ENCODE assay signal across 20 cellular contexts in genomic region chr6:133769463-133769862, GRCh38.
DNase-seq lines count a peak whose midpoint lies in the region; ATAC-seq and TF ChIP-seq lines count a peak whose summit lies in the region.
"Had no signal": no experiment of that assay in that cellular context is flagged by ENCODE, and none has a peak within 500 bp of the region (broad histone marks: within the 10 kb centered on the region; RNA-seq: fewer than 3 reads in every experiment).

No MANE protein-coding gene starts in this region.

- H4K8ac ChIP-seq in mesenchymal stem cell (ENCODE audit: low read length) = no peak overlapping the region

- H4K91ac ChIP-seq in mesenchymal stem cell (ENCODE audit: low read length) = no peak overlapping the region

- no peaks in the 10 kb centered on the region for H3K36me3 ChIP-seq in HEK293 (ENCODE audit: control insufficient read depth in 2 of 2, insufficient read depth in 1 of 2, low read length in 2 of 2)
- no peaks in the 10 kb centered on the region for H3K36me3 ChIP-seq in brain microvascular endothelial cell (replicated peaks)
- H3K36me3 ChIP-seq in mesenchymal stem cell (ENCODE audit: control insufficient read depth in 1 of 2, insufficient read depth in 2 of 2, low read depth in 1 of 2, low read length in 2 of 2) = no peaks in the 10 kb centered on the region
- H3K36me3 ChIP-seq in uterus = no peaks in the 10 kb centered on the region
- H3K36me3 ChIP-seq: esophagus squamous epithelium had no signal

- peak; percentile 50 for DNase-seq in brain microvascular endothelial cell
- DNase-seq in mesenchymal stem cell = peak; percentile 58
- no peak for DNase-seq in uterus
- no peak for DNase-seq in NCI-H69 (lab: John Stamatoyannopoulos, UW)
- no peak for DNase-seq in stimulated activated naive CD4-positive, alpha-beta T cell treated with Interleukin-2 at 50 U/mL for 16 hours (lab: John Stamatoyannopoulos, UW)
- DNase-seq: activated CD8-positive, alpha-beta T cell treated with anti-CD3 and anti-CD28 coated beads, Interleukin-2, amount 10 ng/mL, durations not matched to agents 7 days and 5 days; activated gamma-delta T cell treated with Interleukin-2 at 50 U/mL for 16 hours; Calu3; cortex of kidney; endodermal cell; esophagus squamous epithelium; kidney glomerular epithelial cell; MV-4-11; naive B cell; NCI-H1694 treated with DMSO at 0.1 percent for 48 hours; NCI-H526; small intestine; stimulated activated CD4-positive, alpha-beta T cell treated with anti-CD3 and anti-CD28 coated beads, Interleukin-2, amount 100 ng/mL, for 24 hours had no signal

- no peak overlapping the region for H3K4me3 ChIP-seq in HEK293 (ENCODE audit: low read depth, low read length)
- H3K4me3 ChIP-seq in brain microvascular endothelial cell (ENCODE audit: low read depth, low read length) = no peak overlapping the region
- H3K4me3 ChIP-seq in mesenchymal stem cell (ENCODE audit: insufficient read depth in 1 of 2, low read depth in 1 of 2, low read length in 2 of 2) = no peak overlapping the region
- H3K4me3 ChIP-seq in uterus = no peak overlapping the region
- H3K4me3 ChIP-seq: esophagus squamous epithelium had no signal

- no peak overlapping the region for H2BK5ac ChIP-seq in mesenchymal stem cell (ENCODE audit: low read depth, low read length, poor library complexity, severe bottlenecking)

- 7% methylated on average over 1 of the region's 1 CpG for WGBS in mesenchymal stem cell

- H3K27me3 ChIP-seq in brain microvascular endothelial cell (replicated peaks) = no peaks in the 10 kb centered on the region
- H3K27me3 ChIP-seq in mesenchymal stem cell (ENCODE audit: control insufficient read depth in 1 of 2, insufficient read depth in 1 of 2, low read length in 2 of 2) = no peaks in the 10 kb centered on the region
- H3K27me3 ChIP-seq in uterus = no peaks in the 10 kb centered on the region
- H3K27me3 ChIP-seq: esophagus squamous epithelium had no signal

- POLR2A ChIA-PET in HEK293 (lab: Yijun Ruan, JAX) = no interaction called here

- no peak overlapping the region for H2AFZ ChIP-seq in mesenchymal stem cell (ENCODE audit: low read depth, low read length)

- H3K4me1 ChIP-seq in HEK293 (ENCODE audit: control insufficient read depth, insufficient read depth, low read length) (peaks cover 9% of the 10 kb centered on the region), mesenchymal stem cell (ENCODE audit: control insufficient read depth, insufficient read depth, low read depth, low read length) (no peaks in the 10 kb centered on the region), uterus (no peaks in the 10 kb centered on the region)
- H3K4me1 ChIP-seq: esophagus squamous epithelium had no signal

- H3K79me1 ChIP-seq in mesenchymal stem cell (replicated peaks; ENCODE audit: low read length, poor library complexity, severe bottlenecking) = no peaks in the 10 kb centered on the region

- H3K14ac ChIP-seq in mesenchymal stem cell (ENCODE audit: low read length in 2 of 2) = no peak overlapping the region

- no peak overlapping the region for H2BK120ac ChIP-seq in mesenchymal stem cell (ENCODE audit: low read depth, low read length)

- no peak overlapping the region for H3K4me2 ChIP-seq in mesenchymal stem cell (ENCODE audit: low read length, poor library complexity, severe bottlenecking)

- H3K27ac ChIP-seq in HEK293 (ENCODE audit: extremely low read depth, low read depth, low read length) (no peak overlapping the region), brain microvascular endothelial cell (no peak overlapping the region), mesenchymal stem cell (ENCODE audit: low read length, poor library complexity, severe bottlenecking) (no peak overlapping the region), uterus (peak overlapping the region; percentile 65 to 72)
- H3K27ac ChIP-seq: esophagus squamous epithelium had no signal

- no peak overlapping the region for H3K4ac ChIP-seq in mesenchymal stem cell (ENCODE audit: low read depth in 1 of 2, low read length in 2 of 2)

- no peak overlapping the region for H2BK12ac ChIP-seq in mesenchymal stem cell (ENCODE audit: low read length in 2 of 2)

- intact Hi-C loops in uterus (cut with DNase I; ENCODE audit: low total_unique reads) = no loop called here

- no peak overlapping the region for H3K23ac ChIP-seq in mesenchymal stem cell (ENCODE audit: low read length in 2 of 2)

- no peak overlapping the region for H3K18ac ChIP-seq in mesenchymal stem cell (ENCODE audit: low read depth in 1 of 2, low read length in 2 of 2)

- CTCF ChIA-PET in HEK293 (lab: Yijun Ruan, JAX) = interaction anchor here (1.0 to 1.4 kb wide), 3 partner anchors 32 to 200 kb away, joined by 3 to 7 read pairs (median 4); no protein-coding TSS in a partner anchor

- H2BK15ac ChIP-seq in mesenchymal stem cell (ENCODE audit: low read depth, poor library complexity, severe bottlenecking) = no peak overlapping the region

- no peak for TF ChIP-seq POLR2A in uterus (IDR thresholded peaks at IDR 0.05)

- ATAC-seq in GM21360 (IDR thresholded peaks at IDR 0.05; ENCODE audit: unreplicated experiment) = no peak
- ATAC-seq: activated CD8-positive, alpha-beta T cell treated with anti-CD3 and anti-CD28 coated beads, Interleukin-2, amount 10 ng/mL, durations not matched to agents 7 days and 5 days had no signal

- H2AK5ac ChIP-seq in mesenchymal stem cell (ENCODE audit: low read length, severe bottlenecking) = no peak overlapping the region

- H3K9ac ChIP-seq in mesenchymal stem cell (ENCODE audit: low read length) = no peak overlapping the region

- H3K9me3 ChIP-seq in HEK293 (ENCODE audit: control insufficient read depth, insufficient read depth, low read depth, low read length) = no peaks in the 10 kb centered on the region
- H3K9me3 ChIP-seq in mesenchymal stem cell (ENCODE audit: control insufficient read depth, low read length) = peaks cover 9% of the 10 kb centered on the region
- no peaks in the 10 kb centered on the region for H3K9me3 ChIP-seq in uterus
- H3K9me3 ChIP-seq: esophagus squamous epithelium had no signal

- TF ChIP-seq CTCF in HEK293 (tag by site-specific recombination; IDR thresholded peaks at IDR 0.05) (no peak), brain microvascular endothelial cell (IDR thresholded peaks at IDR 0.05; ENCODE audit: low read depth, low read length, missing control alignments) (no peak), uterus (IDR thresholded peaks at IDR 0.05) (no peak)

- in situ Hi-C loops in brain microvascular endothelial cell (cut with HindIII; ENCODE audit: low pct_ligation_motif_present, low sequenced_read_pairs) = no loop called here

TF ChIP-seq in HEK293, 187 proteins besides CTCF, POLR2A, EP300 and RAD21:
- TF ChIP-seq ZNF350 (tag by site-specific recombination; IDR thresholded peaks at IDR 0.05) (0 out of 2 replicates have a peak, but pooled peaks have one; percentile 11), ZNF660 (tag by site-specific recombination; IDR thresholded peaks at IDR 0.05) (no peak), ZNF610 (tag by site-specific recombination; IDR thresholded peaks at IDR 0.05; ENCODE audit: borderline replicate concordance) (no peak)
TF ChIP-seq in HEK293: peak in this region for 1.

Comparison
In these comparisons a context has a peak if more than half of its experiments do, and no peak if none do; other contexts are left out.
1. H3K27ac ChIP-seq: peak in uterus (2 of 2); none in HEK293 (single experiment), brain microvascular endothelial cell (single experiment) and mesenchymal stem cell (single experiment).
2. DNase-seq: peak in brain microvascular endothelial cell (single experiment) and mesenchymal stem cell (single experiment); none in uterus (0 of 2), NCI-H69 (single experiment) and stimulated activated naive CD4-positive, alpha-beta T cell treated with Interleukin-2 at 50 U/mL for 16 hours (single experiment).